In the genomic region with DNA sequence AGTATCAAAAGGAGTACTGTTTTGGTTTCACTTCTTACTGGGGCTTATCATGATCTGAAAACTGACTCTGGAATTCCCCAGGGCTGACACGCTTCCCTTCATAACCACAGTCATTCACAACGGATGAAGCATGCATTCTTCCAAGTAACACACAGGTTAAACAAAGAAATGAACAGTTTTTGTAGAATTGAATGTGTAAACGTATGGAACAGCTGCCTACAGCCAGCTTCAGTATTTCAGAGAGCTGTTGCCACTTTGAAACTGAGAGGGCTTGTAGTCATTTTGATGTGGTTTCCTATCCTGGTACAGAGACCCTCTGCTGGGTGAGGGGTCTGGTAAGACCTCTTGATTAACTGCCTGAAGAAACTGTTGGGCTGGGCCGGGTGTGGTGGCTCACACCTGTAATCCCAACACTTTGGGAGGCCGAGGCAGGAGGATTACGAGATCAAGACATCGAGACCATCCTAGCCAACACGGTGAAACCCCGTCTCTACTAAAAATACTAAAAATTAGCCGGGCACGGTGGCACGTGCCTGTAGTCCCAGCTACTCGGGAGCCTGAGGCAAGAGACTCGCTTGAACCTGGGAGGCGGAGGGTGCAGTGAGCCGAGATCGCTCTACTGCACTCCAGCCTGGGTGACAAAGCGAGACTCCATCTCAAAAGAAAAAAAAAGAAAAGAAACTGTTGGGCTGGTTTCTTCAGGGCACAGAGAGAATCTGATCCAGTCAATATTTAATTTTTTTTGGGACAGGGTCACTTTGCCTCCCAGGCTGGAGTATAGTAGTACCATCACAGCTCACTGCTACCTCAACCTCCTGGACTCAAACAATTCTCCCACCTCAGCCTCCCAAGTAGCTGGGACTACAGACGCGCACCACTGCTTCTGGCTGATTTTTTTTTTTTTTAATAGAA, we compare ENCODE assay signal across 1 cellular context.
TF ChIP-seq lines count a peak whose summit lies in the region.

No MANE protein-coding gene starts in this region.

TF ChIP-seq in SK-N-SH treated with all-trans-retinoic acid at 6 μM for 48 hours, 23 proteins besides CTCF, POLR2A, EP300 and RAD21 (continued from another document):
- TF ChIP-seq, protein P1, sequence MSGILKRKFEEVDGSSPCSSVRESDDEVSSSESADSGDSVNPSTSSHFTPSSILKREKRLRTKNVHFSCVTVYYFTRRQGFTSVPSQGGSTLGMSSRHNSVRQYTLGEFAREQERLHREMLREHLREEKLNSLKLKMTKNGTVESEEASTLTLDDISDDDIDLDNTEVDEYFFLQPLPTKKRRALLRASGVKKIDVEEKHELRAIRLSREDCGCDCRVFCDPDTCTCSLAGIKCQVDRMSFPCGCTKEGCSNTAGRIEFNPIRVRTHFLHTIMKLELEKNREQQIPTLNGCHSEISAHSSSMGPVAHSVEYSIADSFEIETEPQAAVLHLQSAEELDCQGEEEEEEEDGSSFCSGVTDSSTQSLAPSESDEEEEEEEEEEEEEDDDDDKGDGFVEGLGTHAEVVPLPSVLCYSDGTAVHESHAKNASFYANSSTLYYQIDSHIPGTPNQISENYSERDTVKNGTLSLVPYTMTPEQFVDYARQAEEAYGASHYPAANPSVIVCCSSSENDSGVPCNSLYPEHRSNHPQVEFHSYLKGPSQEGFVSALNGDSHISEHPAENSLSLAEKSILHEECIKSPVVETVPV (CRISPR knock-in tag; IDR thresholded peaks at IDR 0.05): no peak
- TF ChIP-seq PPARA (CRISPR knock-in tag; IDR thresholded peaks at IDR 0.05; ENCODE audit: borderline replicate concordance): no peak
- TF ChIP-seq ZNF565 (CRISPR knock-in tag; conservative IDR thresholded peaks at IDR 0.05; ENCODE audit: low read depth): no peak
- no peak for TF ChIP-seq TOX (CRISPR knock-in tag; IDR thresholded peaks at IDR 0.05; ENCODE audit: borderline replicate concordance)
- TF ChIP-seq, protein P2, sequence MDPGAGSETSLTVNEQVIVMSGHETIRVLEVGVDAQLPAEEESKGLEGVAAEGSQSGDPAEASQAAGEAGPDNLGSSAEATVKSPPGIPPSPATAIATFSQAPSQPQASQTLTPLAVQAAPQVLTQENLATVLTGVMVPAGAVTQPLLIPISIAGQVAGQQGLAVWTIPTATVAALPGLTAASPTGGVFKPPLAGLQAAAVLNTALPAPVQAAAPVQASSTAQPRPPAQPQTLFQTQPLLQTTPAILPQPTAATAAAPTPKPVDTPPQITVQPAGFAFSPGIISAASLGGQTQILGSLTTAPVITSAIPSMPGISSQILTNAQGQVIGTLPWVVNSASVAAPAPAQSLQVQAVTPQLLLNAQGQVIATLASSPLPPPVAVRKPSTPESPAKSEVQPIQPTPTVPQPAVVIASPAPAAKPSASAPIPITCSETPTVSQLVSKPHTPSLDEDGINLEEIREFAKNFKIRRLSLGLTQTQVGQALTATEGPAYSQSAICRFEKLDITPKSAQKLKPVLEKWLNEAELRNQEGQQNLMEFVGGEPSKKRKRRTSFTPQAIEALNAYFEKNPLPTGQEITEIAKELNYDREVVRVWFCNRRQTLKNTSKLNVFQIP (CRISPR knock-in tag; IDR thresholded peaks at IDR 0.05; ENCODE audit: borderline replicate concordance, low read depth): no peak
